In the genomic region with DNA sequence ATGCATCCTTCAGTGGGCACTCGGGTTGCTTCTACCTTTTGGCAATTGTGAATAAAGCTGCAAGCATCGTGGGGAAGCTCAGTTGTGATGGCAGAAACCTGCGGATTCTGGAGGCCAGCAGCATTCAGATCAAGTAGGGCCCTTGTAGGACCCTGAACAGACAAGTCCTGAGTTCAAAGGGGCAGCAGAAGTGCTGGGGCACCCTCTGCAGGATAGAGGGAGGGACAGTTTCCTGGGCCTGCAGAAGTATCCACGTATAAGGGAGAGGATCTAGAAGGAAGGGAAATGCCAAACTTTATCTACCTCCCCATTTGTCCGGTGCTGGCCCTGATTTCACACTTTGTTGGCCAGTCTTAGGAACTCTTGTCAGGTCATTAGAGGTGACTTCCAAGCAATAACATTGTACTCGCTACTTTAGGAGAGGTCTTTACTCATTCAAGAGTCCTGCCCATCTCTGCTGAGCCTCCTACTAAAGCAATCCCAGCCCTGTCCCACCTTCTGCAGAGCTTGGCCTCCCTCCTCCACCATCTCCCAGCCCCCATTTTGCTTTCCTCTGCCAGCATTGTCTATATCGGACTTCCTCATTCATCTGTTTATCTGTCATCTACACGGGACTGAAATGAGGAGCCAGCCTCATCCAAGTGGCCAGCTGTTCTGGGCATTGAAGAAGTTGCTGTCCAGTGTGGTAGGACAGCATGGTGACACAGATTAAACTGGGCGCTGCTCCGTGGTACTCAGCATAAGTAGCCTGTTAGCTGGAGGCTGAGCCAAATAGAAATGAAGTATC, we compare ENCODE assay signal across 1 cellular context.
TF ChIP-seq lines count a peak whose summit lies in the region.

No MANE protein-coding gene starts in this region.

TF ChIP-seq in HCT116, 20 proteins besides CTCF, POLR2A, EP300 and RAD21 (continued from another document):
- TF ChIP-seq, protein P1, sequence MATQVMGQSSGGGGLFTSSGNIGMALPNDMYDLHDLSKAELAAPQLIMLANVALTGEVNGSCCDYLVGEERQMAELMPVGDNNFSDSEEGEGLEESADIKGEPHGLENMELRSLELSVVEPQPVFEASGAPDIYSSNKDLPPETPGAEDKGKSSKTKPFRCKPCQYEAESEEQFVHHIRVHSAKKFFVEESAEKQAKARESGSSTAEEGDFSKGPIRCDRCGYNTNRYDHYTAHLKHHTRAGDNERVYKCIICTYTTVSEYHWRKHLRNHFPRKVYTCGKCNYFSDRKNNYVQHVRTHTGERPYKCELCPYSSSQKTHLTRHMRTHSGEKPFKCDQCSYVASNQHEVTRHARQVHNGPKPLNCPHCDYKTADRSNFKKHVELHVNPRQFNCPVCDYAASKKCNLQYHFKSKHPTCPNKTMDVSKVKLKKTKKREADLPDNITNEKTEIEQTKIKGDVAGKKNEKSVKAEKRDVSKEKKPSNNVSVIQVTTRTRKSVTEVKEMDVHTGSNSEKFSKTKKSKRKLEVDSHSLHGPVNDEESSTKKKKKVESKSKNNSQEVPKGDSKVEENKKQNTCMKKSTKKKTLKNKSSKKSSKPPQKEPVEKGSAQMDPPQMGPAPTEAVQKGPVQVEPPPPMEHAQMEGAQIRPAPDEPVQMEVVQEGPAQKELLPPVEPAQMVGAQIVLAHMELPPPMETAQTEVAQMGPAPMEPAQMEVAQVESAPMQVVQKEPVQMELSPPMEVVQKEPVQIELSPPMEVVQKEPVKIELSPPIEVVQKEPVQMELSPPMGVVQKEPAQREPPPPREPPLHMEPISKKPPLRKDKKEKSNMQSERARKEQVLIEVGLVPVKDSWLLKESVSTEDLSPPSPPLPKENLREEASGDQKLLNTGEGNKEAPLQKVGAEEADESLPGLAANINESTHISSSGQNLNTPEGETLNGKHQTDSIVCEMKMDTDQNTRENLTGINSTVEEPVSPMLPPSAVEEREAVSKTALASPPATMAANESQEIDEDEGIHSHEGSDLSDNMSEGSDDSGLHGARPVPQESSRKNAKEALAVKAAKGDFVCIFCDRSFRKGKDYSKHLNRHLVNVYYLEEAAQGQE (IDR thresholded peaks at IDR 0.05; ENCODE audit: low read depth), result no peak
- TF ChIP-seq TCF7L2 (IDR thresholded peaks at IDR 0.05; ENCODE audit: borderline replicate concordance, extremely low read depth, insufficient read depth, insufficient read length), result no peak
- no peak for TF ChIP-seq ZNF274 (IDR thresholded peaks at IDR 0.05; ENCODE audit: low read depth, low read length)
- TF ChIP-seq SIN3A (IDR thresholded peaks at IDR 0.05; ENCODE audit: low read depth), result no peak
